Comparison of ENCODE assay signal across 8 cellular contexts in genomic region chr10:18214692-18215563, GRCh38.
DNase-seq lines count a peak whose midpoint lies in the region; ATAC-seq and TF ChIP-seq lines count a peak whose summit lies in the region.

No MANE protein-coding gene starts in this region.

- TF ChIP-seq POLR2A in adrenal gland (IDR thresholded peaks at IDR 0.05) = no peak
- TF ChIP-seq POLR2A in gastrocnemius medialis (IDR thresholded peaks at IDR 0.05) = no peak

- in situ Hi-C loops in gastrocnemius medialis (cut with MboI; ENCODE audit: low sequenced_read_pairs in 4 of 4) = loop anchor here in 1 of 4 donors (25.0 kb wide), 2 partner anchors 303 to 603 kb away; partner anchors contain the start of gene HACD1

- TF ChIP-seq CTCF in GM12873 (IDR thresholded peaks at IDR 0.05; ENCODE audit: insufficient read depth, low read depth, low read length, missing control alignments) = peak; percentile 76
- TF ChIP-seq CTCF in adrenal gland (IDR thresholded peaks at IDR 0.05) = peak; percentile 69 to 86 (median 83)
- TF ChIP-seq CTCF in gastrocnemius medialis (IDR thresholded peaks at IDR 0.05 in 4 of 5, conservative IDR thresholded peaks at IDR 0.05 in 1 of 5) = peak in 4 of 5 experiments; percentile 43 to 71 (median 59)

- ATAC-seq in left ventricle myocardium superior (peak; percentile 76), gastrocnemius medialis (peak in 1 of 2 donors; percentile 70), HG03025 (IDR thresholded peaks at IDR 0.05; ENCODE audit: low FRiP score, unreplicated experiment) (no peak)

- H3K27me3 ChIP-seq in adrenal gland = no peaks in the 10 kb centered on the region
- H3K27me3 ChIP-seq in gastrocnemius medialis = no peaks in the 10 kb centered on the region

- no peak overlapping the region for H3K4me3 ChIP-seq in adrenal gland
- peak overlapping the region in 1 of 4 donors; percentile 21 for H3K4me3 ChIP-seq in gastrocnemius medialis

- intact Hi-C loops in adrenal gland (cut with DNase I) = loop anchor here in 1 of 2 donors (5.0 to 10.0 kb wide), 2 partner anchors 303 to 370 kb away; no protein-coding TSS in a partner anchor
- intact Hi-C loops in left ventricle myocardium superior (cut with micrococcal nuclease) = loop anchor here (5.0 kb wide), 2 partner anchors 73 to 303 kb away; partner anchors contain the start of gene CACNB2
- intact Hi-C loops in gastrocnemius medialis (cut with DNase I; ENCODE audit: low total_unique reads) = loop anchor here (2.0 kb wide), 1 partner anchor 304 kb away; no protein-coding TSS in a partner anchor

- no peaks in the 10 kb centered on the region for H3K36me3 ChIP-seq in adrenal gland (replicated peaks in 1 of 2)
- H3K36me3 ChIP-seq in gastrocnemius medialis = no peaks in the 10 kb centered on the region

- 24 to 31% (median 27%) methylated on average over 10 of the region's 10 CpGs for WGBS in adrenal gland, 4 donors

- H3K4me1 ChIP-seq in adrenal gland (replicated peaks in 1 of 2) (peaks cover 0 to 7% of the 10 kb centered on the region in 2 donors), gastrocnemius medialis (no peaks in the 10 kb centered on the region)

- peak; percentile 76 for DNase-seq in AG08395 (ENCODE audit: low spot score)
- DNase-seq in LHCN-M2 (ENCODE audit: low read depth) = peak; percentile 51
- peak in 6 of 7 donors; percentile 38 to 83 (median 62) for DNase-seq in adrenal gland
- no peak for DNase-seq in left ventricle myocardium superior
- no peak for DNase-seq in gastrocnemius medialis
- DNase-seq in NCI-H187 (lab: John Stamatoyannopoulos, UW) = no peak

- no peaks in the 10 kb centered on the region for H3K9me3 ChIP-seq in adrenal gland (replicated peaks in 1 of 3)
- H3K9me3 ChIP-seq in gastrocnemius medialis = no peaks in the 10 kb centered on the region

- H3K27ac ChIP-seq in adrenal gland (no peak overlapping the region), gastrocnemius medialis (no peak overlapping the region)

Comparison
In these comparisons a context has a peak if more than half of its experiments do, and no peak if none do; other contexts are left out.
1. DNase-seq: peak in AG08395 (single experiment), LHCN-M2 (single experiment) and adrenal gland (6 of 7); none in left ventricle myocardium superior (single experiment), gastrocnemius medialis (0 of 2) and NCI-H187 (0 of 2).
2. Peak in every context shown above with its lines, with median percentiles within 50 percentile points of each other: CTCF ChIP-seq.